In the genomic region with DNA sequence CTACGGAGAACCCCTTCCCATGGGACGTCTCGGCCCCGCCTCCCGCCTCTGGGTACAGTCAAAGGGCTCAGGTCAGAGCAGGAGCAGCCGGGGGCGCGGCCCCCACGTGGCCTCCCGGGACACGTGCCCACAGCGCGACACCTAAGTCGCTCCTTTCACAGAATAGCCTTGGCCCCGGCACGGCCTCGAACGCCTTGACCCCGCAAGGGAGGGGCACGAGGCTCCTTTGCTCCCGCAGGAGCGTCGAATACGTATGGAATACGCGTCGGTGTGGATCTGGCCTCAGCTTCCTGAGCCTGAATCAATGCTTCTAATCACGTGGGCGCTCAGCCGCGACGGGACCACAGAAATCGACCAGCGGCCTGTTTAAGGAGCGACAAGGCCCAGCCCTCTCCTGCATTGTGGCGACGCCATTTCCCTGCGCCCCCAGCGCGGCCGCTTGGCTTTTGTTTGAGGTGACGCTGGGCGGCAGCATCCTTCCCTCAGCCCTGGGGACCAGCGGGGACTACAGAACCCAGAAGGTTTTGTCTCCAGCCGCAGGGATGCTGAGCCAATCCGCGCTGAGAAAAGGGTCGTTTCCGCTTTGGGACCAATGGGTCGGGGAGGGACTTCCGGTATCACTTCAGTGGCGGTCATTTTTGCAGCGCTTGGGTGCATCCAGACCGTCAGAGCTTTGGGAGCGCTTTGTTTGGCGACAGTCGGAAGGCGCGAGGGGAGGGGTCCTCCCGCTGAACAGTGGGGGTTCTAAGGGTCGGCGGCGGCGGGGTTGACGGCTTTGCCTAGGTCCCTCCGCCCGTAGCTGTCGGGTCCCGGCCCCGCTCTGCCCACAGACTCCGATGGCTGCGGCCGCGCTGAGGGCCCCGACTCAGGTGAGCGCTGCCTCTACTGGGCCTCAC, we compare ENCODE assay signal across 8 cellular contexts. TPM values are rescaled to one million over a fixed set of nuclear protein-coding genes. Genes with fewer than 3 reads are reported as not detected.
DNase-seq lines count a peak whose midpoint lies in the region; ATAC-seq lines count a peak whose summit lies in the region.

Gene ZIK1 (plus strand): TSS at position 625 of the 896 bp plus-strand sequence. CDS start 212 bp downstream, at position 837.

- CTCF ChIA-PET in activated CD4-positive, alpha-beta T cell treated with anti-CD3 and anti-CD28 coated beads, Interleukin-2, amount 10 ng/mL, durations not matched to agents 7 days and 5 days (lab: Charles Lee): interaction anchor here (1.0 kb wide), 1 partner anchor 35 kb away, joined by 3 read pairs; no protein-coding TSS in a partner anchor

- H3K9me3 Mint-ChIP-seq in activated CD4-positive, alpha-beta T cell treated with anti-CD3 and anti-CD28 coated beads, Interleukin-2, amount 10 ng/mL, durations not matched to agents 7 days and 5 days: peaks cover 66% of the 10 kb centered on the region
- H3K9me3 Mint-ChIP-seq in dendritic cell treated with granulocyte-macrophage colony-stimulating factor and Interleukin-4, amounts not matched to agents 40 ng/mL and 50 ng/mL, for 4 days: peaks cover 73% of the 10 kb centered on the region

- peak; percentile 85 for DNase-seq in DMS 273 treated with DMSO at 0.1 percent for 48 hours (lab: John Stamatoyannopoulos, UW)
- peak; percentile 64 for DNase-seq in NCI-H1436 treated with DMSO at 0.1 percent for 48 hours (lab: John Stamatoyannopoulos, UW)
- peak; percentile 92 for DNase-seq in activated CD4-positive, alpha-beta T cell treated with anti-CD3 and anti-CD28 coated beads, Interleukin-2, amount 10 ng/mL, durations not matched to agents 7 days and 5 days
- peak; percentile 86 for DNase-seq in stimulated activated CD4-positive, alpha-beta T cell treated with anti-CD3 and anti-CD28 coated beads, Interleukin-15, amount 100 ng/mL, for 24 hours
- no peak for DNase-seq in SW480 (ENCODE audit: low spot score)

- peak within 1 kb of the TSS; percentile 75 for H3K27ac ChIP-seq in layer of hippocampus (ENCODE audit: low read depth, low read length)

- peaks cover 27% of the 10 kb centered on the region for H3K4me1 Mint-ChIP-seq in activated CD4-positive, alpha-beta T cell treated with anti-CD3 and anti-CD28 coated beads, Interleukin-2, amount 10 ng/mL, durations not matched to agents 7 days and 5 days
- H3K4me1 Mint-ChIP-seq in dendritic cell treated with granulocyte-macrophage colony-stimulating factor and Interleukin-4, amounts not matched to agents 40 ng/mL and 50 ng/mL, for 4 days (ENCODE audit: low read depth): peaks cover 16% of the 10 kb centered on the region

- no peaks in the 10 kb centered on the region for H3K27me3 Mint-ChIP-seq in activated CD4-positive, alpha-beta T cell treated with anti-CD3 and anti-CD28 coated beads, Interleukin-2, amount 10 ng/mL, durations not matched to agents 7 days and 5 days
- no peaks in the 10 kb centered on the region for H3K27me3 Mint-ChIP-seq in dendritic cell treated with granulocyte-macrophage colony-stimulating factor and Interleukin-4, amounts not matched to agents 40 ng/mL and 50 ng/mL, for 4 days

- H3K4me3 Mint-ChIP-seq in activated CD4-positive, alpha-beta T cell treated with anti-CD3 and anti-CD28 coated beads, Interleukin-2, amount 10 ng/mL, durations not matched to agents 7 days and 5 days: peak within 1 kb of the TSS; percentile 96
- peak within 1 kb of the TSS; percentile 90 for H3K4me3 Mint-ChIP-seq in dendritic cell treated with granulocyte-macrophage colony-stimulating factor and Interleukin-4, amounts not matched to agents 40 ng/mL and 50 ng/mL, for 4 days

- POLR2A ChIA-PET in activated CD4-positive, alpha-beta T cell treated with anti-CD3 and anti-CD28 coated beads, Interleukin-2, amount 10 ng/mL, durations not matched to agents 7 days and 5 days (lab: Charles Lee): no interaction called here

- intact Hi-C loops in dendritic cell treated with granulocyte-macrophage colony-stimulating factor and Interleukin-4, amounts not matched to agents 40 ng/mL and 50 ng/mL, for 4 days (cut with micrococcal nuclease): no loop called here

- H3K27ac Mint-ChIP-seq in activated CD4-positive, alpha-beta T cell treated with anti-CD3 and anti-CD28 coated beads, Interleukin-2, amount 10 ng/mL, durations not matched to agents 7 days and 5 days: peak within 1 kb of the TSS; percentile 93
- H3K27ac Mint-ChIP-seq in dendritic cell treated with granulocyte-macrophage colony-stimulating factor and Interleukin-4, amounts not matched to agents 40 ng/mL and 50 ng/mL, for 4 days: peak within 1 kb of the TSS; percentile 74

- peaks cover 63% of the 10 kb centered on the region for H3K36me3 Mint-ChIP-seq in activated CD4-positive, alpha-beta T cell treated with anti-CD3 and anti-CD28 coated beads, Interleukin-2, amount 10 ng/mL, durations not matched to agents 7 days and 5 days (ENCODE audit: low read depth)
- H3K36me3 Mint-ChIP-seq in dendritic cell treated with granulocyte-macrophage colony-stimulating factor and Interleukin-4, amounts not matched to agents 40 ng/mL and 50 ng/mL, for 4 days (ENCODE audit: low read depth): peaks cover 60% of the 10 kb centered on the region

- no peaks in the 10 kb centered on the region for H3K27me3 ChIP-seq in layer of hippocampus (ENCODE audit: control insufficient read depth, insufficient read depth, low read length)

- ATAC-seq in GM21723 (IDR thresholded peaks at IDR 0.05; ENCODE audit: unreplicated experiment): peak; percentile 70

RNA-seq across cellular contexts. Expression of gene ZIK1, which starts in this region (rescaled TPM):
- 1 to 10 TPM; 8.2 to 8.4 TPM for total RNA-seq in activated CD4-positive, alpha-beta T cell treated with anti-CD3 and anti-CD28 coated beads, Interleukin-2, amount 10 ng/mL, durations not matched to agents 7 days and 5 days
